7 cellular contexts compared by ENCODE assay signal in genomic region chr2:10079931-10080535, GRCh38. TPM values are rescaled to one million over a fixed set of nuclear protein-coding genes. Genes with fewer than 3 reads are reported as not detected.
DNase-seq lines count a peak whose midpoint lies in the region; ATAC-seq, FAIRE-seq and TF ChIP-seq lines count a peak whose summit lies in the region.

Gene CYS1 (minus strand): TSS chr2:10080411. CDS start chr2:10080223, 188 bp downstream.

- H4K20me1 ChIP-seq in GM23248 (ENCODE audit: insufficient read depth) (no peaks in the 10 kb centered on the region), H1 (replicated peaks in 1 of 2; ENCODE audit: control insufficient read depth in 1 of 2, insufficient read depth in 2 of 2, low read length in 2 of 2) (no peaks in the 10 kb centered on the region)

- H3K4me1 ChIP-seq in GM23248 (ENCODE audit: insufficient read depth), result peaks cover 14% of the 10 kb centered on the region; the same call in 1 of the 2 replicates
- peaks cover 0 to 23% (median 11%) of the 10 kb centered on the region in 4 donors for H3K4me1 ChIP-seq in Peyer's patch
- peaks cover 0 to 7% (median 4%) of the 10 kb centered on the region in 4 experiments; a peak in 2 of 7 replicates for H3K4me1 ChIP-seq in H1 (replicated peaks in 1 of 4; ENCODE audit: control insufficient read depth in 3 of 4, insufficient read depth in 4 of 4, low read length in 3 of 4)

- WGBS in GM23248 (ENCODE audit: low coverage in 1 of 2, low lambda C conversion rate in 2 of 2, missing lambda C conversion rate in 2 of 2), 2 experiments, result 0 to 3% methylated on average over 15 to 46 of the region's 88 CpGs
- WGBS in H1 (ENCODE audit: extremely low coverage in 1 of 2, insufficient coverage in 1 of 2, insufficient read length in 1 of 2, insufficient replicate concordance in 2 of 2, low coverage in 1 of 2, low lambda C conversion rate in 2 of 2, missing lambda C conversion rate in 1 of 2), 2 experiments, result 3% methylated on average over 12 of the region's 88 CpGs; no CpG with 5 or more reads in 1 of the 2 experiments

- TF ChIP-seq CTCF in GM12864 (IDR thresholded peaks at IDR 0.05; ENCODE audit: low read depth, low read length, missing control alignments) (peak; percentile 42), Peyer's patch (IDR thresholded peaks at IDR 0.05) (peak in 2 of 6 experiments; percentile 23 to 25), H1 (IDR thresholded peaks at IDR 0.05; ENCODE audit: control extremely low read depth in 1 of 3, insufficient read depth in 1 of 3, low read depth in 1 of 3, low read length in 3 of 3) (peak; percentile 26 to 75 (median 45))

- no peak within 1 kb of the TSS for H2BK5ac ChIP-seq in H1 (ENCODE audit: low read depth, low read length)

- H3K4me2 ChIP-seq in GM23248 (ENCODE audit: unreplicated experiment) (peak within 1 kb of the TSS; percentile 61), H1 (ENCODE audit: insufficient read depth in 1 of 2, low read depth in 2 of 2, low read length in 2 of 2) (peak within 1 kb of the TSS; percentile 71 to 72)

- POLR2A ChIA-PET in H1 (lab: Charles Lee; ENCODE audit: partially characterized antibody), result interaction anchor here (1.9 kb wide), 1 partner anchor 44 kb away, joined by 8 read pairs; the partner anchor contains the start of gene RRM2

- peaks cover 15% of the 10 kb centered on the region; the same call in 1 of the 2 replicates for H3F3A ChIP-seq in GM23248 (ENCODE audit: insufficient read depth)

- TF ChIP-seq RAD21 in H1 (IDR thresholded peaks at IDR 0.05 in 1 of 2, conservative IDR thresholded peaks at IDR 0.05 in 1 of 2; ENCODE audit: low read depth in 2 of 2, low read length in 2 of 2), result peak in 1 of 2 experiments; percentile 36; a peak in 1 of 4 replicates

- H2BK12ac ChIP-seq in H1 (ENCODE audit: low read depth, low read length), result no peak within 1 kb of the TSS

- H4K8ac ChIP-seq in H1 (ENCODE audit: extremely low read depth, insufficient read depth, low read length), result no peak within 1 kb of the TSS

- H3K23ac ChIP-seq in H1 (ENCODE audit: insufficient read length), result no peak within 1 kb of the TSS

- no peak for ATAC-seq in GM18858 (IDR thresholded peaks at IDR 0.05; ENCODE audit: unreplicated experiment)

- H3K9me3 ChIP-seq in GM23248 (ENCODE audit: low read depth), result no peaks in the 10 kb centered on the region
- H3K9me3 ChIP-seq in Peyer's patch, result no peaks in the 10 kb centered on the region
- no peaks in the 10 kb centered on the region for H3K9me3 ChIP-seq in H1 (ENCODE audit: insufficient read depth in 2 of 2, low read depth in 1 of 2, low read length in 1 of 2)

- H2BK15ac ChIP-seq in H1 (ENCODE audit: low read length), result no peak within 1 kb of the TSS

- CTCF ChIA-PET in H1 (lab: Charles Lee; ENCODE audit: partially characterized antibody), result interaction anchor here (0.6 to 20.0 kb wide), 7 partner anchors 10 to 241 kb away, joined by 3 to 429 read pairs (median 4); no protein-coding TSS in a partner anchor

- no peak within 1 kb of the TSS for H4K5ac ChIP-seq in H1 (ENCODE audit: insufficient read length, low read depth, low read length)

- peak within 1 kb of the TSS; percentile 40 for H3K27ac ChIP-seq in GM23248
- peak within 1 kb of the TSS; percentile 17 to 78 (median 74) for H3K27ac ChIP-seq in Peyer's patch
- H3K27ac ChIP-seq in H1 (ENCODE audit: low read depth, low read length), result no peak within 1 kb of the TSS

- no peaks in the 10 kb centered on the region for H3K9me2 ChIP-seq in GM23248 (ENCODE audit: insufficient read depth)

- no peak within 1 kb of the TSS for H2BK120ac ChIP-seq in H1 (replicated peaks; ENCODE audit: low read depth, low read length)

- H3K56ac ChIP-seq in H1 (replicated peaks; ENCODE audit: insufficient read length, low read depth, low read length), result no peak within 1 kb of the TSS

- peak within 1 kb of the TSS; percentile 71 for H2AFZ ChIP-seq in GM23248
- H2AFZ ChIP-seq in H1 (ENCODE audit: low read length), result peak within 1 kb of the TSS; percentile 2; the same call in 1 of the 2 replicates

- no peak within 1 kb of the TSS for H3K14ac ChIP-seq in H1 (ENCODE audit: insufficient read length)

- TF ChIP-seq POLR2A in Peyer's patch (IDR thresholded peaks at IDR 0.05), result no peak
- no peak for TF ChIP-seq POLR2A in H1 (IDR thresholded peaks at IDR 0.05; ENCODE audit: control extremely low read depth in 1 of 2, low read depth in 2 of 2, low read length in 2 of 2)

- H3K23me2 ChIP-seq in H1 (ENCODE audit: low read depth, low read length), result peaks cover 10% of the 10 kb centered on the region; the same call in 1 of the 2 replicates

- H3K9ac ChIP-seq in GM23248 (peak within 1 kb of the TSS; percentile 72), H1 (replicated peaks in 1 of 4; ENCODE audit: extremely low read depth in 1 of 4, low read depth in 3 of 4, low read length in 3 of 4) (peak within 1 kb of the TSS in 1 of 4 experiments; percentile 41; a peak in 1 of 7 replicates)

- H3K4ac ChIP-seq in H1 (replicated peaks; ENCODE audit: insufficient read length, low read depth, low read length), result no peak within 1 kb of the TSS

- H3K79me2 ChIP-seq in GM23248 (ENCODE audit: insufficient read depth) (no peaks in the 10 kb centered on the region), H1 (ENCODE audit: control insufficient read depth in 1 of 2, insufficient read depth in 2 of 2, low read length in 2 of 2) (no peaks in the 10 kb centered on the region)

- H3K36me3 ChIP-seq in GM23248 (ENCODE audit: low read depth), result no peaks in the 10 kb centered on the region
- no peaks in the 10 kb centered on the region for H3K36me3 ChIP-seq in Peyer's patch
- no peaks in the 10 kb centered on the region for H3K36me3 ChIP-seq in H1 (ENCODE audit: control insufficient read depth in 2 of 4, insufficient read depth in 4 of 4, low read length in 3 of 4)

- H3K27me3 ChIP-seq in GM23248 (replicated peaks; ENCODE audit: insufficient read depth) (peaks cover 41% of the 10 kb centered on the region), Peyer's patch (peaks cover 0 to 23% of the 10 kb centered on the region in 2 donors), H1 (replicated peaks in 1 of 4; ENCODE audit: control insufficient read depth in 3 of 4, extremely low read depth in 1 of 4, insufficient read depth in 3 of 4, low read length in 3 of 4) (peaks cover 14 to 32% (median 25%) of the 10 kb centered on the region in 4 experiments)

- H4K91ac ChIP-seq in H1 (replicated peaks; ENCODE audit: insufficient read length, low read length), result no peak within 1 kb of the TSS

- H3K79me1 ChIP-seq in H1 (ENCODE audit: low read depth, low read length), result no peaks in the 10 kb centered on the region

- H3K4me3 ChIP-seq in GM12864 (ENCODE audit: low read depth, low read length) (peak within 1 kb of the TSS; percentile 59), GM23248 (peak within 1 kb of the TSS; percentile 61), Peyer's patch (peak within 1 kb of the TSS; percentile 37 to 66 (median 51)), H1 (ENCODE audit: extremely low read depth in 1 of 4, insufficient read depth in 2 of 4, low read depth in 3 of 4, low read length in 4 of 4) (peak within 1 kb of the TSS; percentile 29 to 68 (median 38))

- no peak within 1 kb of the TSS for H2AK5ac ChIP-seq in H1 (ENCODE audit: low read depth, low read length)

- peak within 1 kb of the TSS; percentile 48 for H3K18ac ChIP-seq in H1 (ENCODE audit: extremely low read depth, low read length)

- DNase-seq in GM12864 (ENCODE audit: low read depth), result no peak
- DNase-seq in GM23248, result peak; percentile 66
- DNase-seq in Peyer's patch, result no peak
- peak in 1 of 2 experiments; percentile 81 for DNase-seq in H1 (ENCODE audit: low read depth in 1 of 2, low spot score in 2 of 2)
- DNase-seq in myocyte (ENCODE audit: low read depth), result peak; percentile 16
- DNase-seq in HCEC 1CT, result no peak

- no peak for TF ChIP-seq EP300 in H1 (IDR thresholded peaks at IDR 0.05; ENCODE audit: borderline replicate concordance in 1 of 2, low read depth in 2 of 2, low read length in 2 of 2)

- FAIRE-seq in H1 (lab: Jason Lieb, UNC), result no peak

- in situ Hi-C loops in GM23248 (cut with MboI), result loop anchor here (10.0 kb wide), 1 partner anchor 355 kb away; no protein-coding TSS in a partner anchor

- H2BK20ac ChIP-seq in H1 (ENCODE audit: low read length), result no peak within 1 kb of the TSS

TF ChIP-seq in H1, 55 proteins besides CTCF, POLR2A, EP300 and RAD21 (continues in another document):
- TF ChIP-seq USF2 (IDR thresholded peaks at IDR 0.05; ENCODE audit: low read length) (no peak), ZNF274 (IDR thresholded peaks at IDR 0.05; ENCODE audit: borderline replicate concordance, extremely low read depth, low read length) (no peak), FOSL1 (IDR thresholded peaks at IDR 0.05; ENCODE audit: insufficient read depth, low read depth, low read length) (no peak), RFX5 (IDR thresholded peaks at IDR 0.05; ENCODE audit: borderline replicate concordance, low read depth, low read length) (no peak), KDM4A (IDR thresholded peaks at IDR 0.05; ENCODE audit: low read depth, low read length, severe bottlenecking) (peak; percentile 40), E2F6 (IDR thresholded peaks at IDR 0.05) (no peak)

RNA-seq across cellular contexts. Expression of gene CYS1, which starts in this region (rescaled TPM):
- 6.1 and 7.1 TPM in 2 replicates for total RNA-seq in GM23248 (2014; rRNA removed; shearing (Covaris generic))
- polyA plus RNA-seq in GM23248 (2016; fragmentation: Nextera tagmentation; extraction: Ambion mirVana) (2.8 and 3.1 TPM in 2 replicates), H1 (2011; rRNA removed) (0.09 and 0.57 TPM in 2 replicates)
- total RNA-seq in Peyer's patch (1 to 10 TPM in 3 of 4 donors, not detected in 1; 1.3 to 5.8 (median 1.6) TPM), myocyte (0.16 and 1.1 TPM in 2 replicates)
- 0.13 and 0.25 TPM in 2 replicates for total RNA-seq in H1 (2021; fragmentation: NEBNext Ultra II Directional; extraction: Animal tissue kit (Norgen Biotek cat#: 25700))
- polyA plus RNA-seq in H1 (2011; cell fraction: cytosol; rRNA removed), result 0.32 TPM
- 0.47 TPM for polyA plus RNA-seq in H1 (2011; cell fraction: nucleus; rRNA removed)
- polyA plus RNA-seq in H1 (2012, experiment 1 of 2), result 0.16 to 0.46 TPM (median 0.30 TPM) in 4 replicates
- 0.17 TPM for polyA plus RNA-seq in H1 (2012, experiment 2 of 2)
- 0.59 TPM for polyA plus RNA-seq in H1 (2013, experiment 1 of 2)
- 0.28 TPM for polyA plus RNA-seq in H1 (2013, experiment 2 of 2)
- polyA minus RNA-seq in H1 (2011; rRNA and poly(A)+ RNA removed), result 0.05 and 0.19 TPM in 2 replicates
- polyA minus RNA-seq in H1 (2011; cell fraction: cytosol; rRNA and poly(A)+ RNA removed), result not detected
- not detected for polyA minus RNA-seq in H1 (2011; cell fraction: nucleus; rRNA and poly(A)+ RNA removed)
- polyA plus RNA-seq in myocyte (2012), result 0.43 TPM

Comparison
In these comparisons a context has a peak if more than half of its experiments do, and no peak if none do; other contexts are left out.
1. DNase-seq: peak in GM23248 (single experiment) and myocyte (single experiment); none in GM12864 (single experiment), Peyer's patch (0 of 3) and HCEC 1CT (single experiment).
2. Peak in every context shown above with its lines, with median percentiles within 50 percentile points of each other: H3K4me3 ChIP-seq.